ENCODE assay signal across 23 cellular contexts in genomic region chr15:72979308-72979707, GRCh38.
DNase-seq lines count a peak whose midpoint lies in the region; ATAC-seq, FAIRE-seq and TF ChIP-seq lines count a peak whose summit lies in the region.
"Had no signal": no experiment of that assay in that cellular context is flagged by ENCODE, and none has a peak within 500 bp of the region (broad histone marks: within the 10 kb centered on the region; RNA-seq: fewer than 3 reads in every experiment).

No MANE protein-coding gene starts in this region.

- no peak overlapping the region for H2BK120ac ChIP-seq in IMR-90 (ENCODE audit: low read depth, low read length)

- H3K27ac ChIP-seq in A549 (no peak overlapping the region), IMR-90 (ENCODE audit: insufficient read depth, low read length) (no peak overlapping the region), pancreas (no peak overlapping the region), gastrocnemius medialis (no peak overlapping the region)
- H3K27ac ChIP-seq: BLaER1 had no signal

- H3K4me3 ChIP-seq in A549 = no peak overlapping the region
- H3K4me3 ChIP-seq in IMR-90 (ENCODE audit: insufficient read depth, low read depth, low read length) = no peak overlapping the region
- H3K4me3 ChIP-seq in pancreas = no peak overlapping the region
- no peak overlapping the region for H3K4me3 ChIP-seq in gastrocnemius medialis
- H3K4me3 ChIP-seq: BLaER1, GM12878 had no signal

- H3K9me1 ChIP-seq in IMR-90 (ENCODE audit: insufficient read depth, low read length) = no peaks in the 10 kb centered on the region

- ATAC-seq in A549 (no peak), IMR-90 (ENCODE audit: low read depth) (no peak), pancreas (no peak), HG02840 (IDR thresholded peaks at IDR 0.05; ENCODE audit: low FRiP score, unreplicated experiment) (no peak), gastrocnemius medialis (no peak)
- ATAC-seq: GM12878 had no signal

- H3K4ac ChIP-seq in IMR-90 (ENCODE audit: low read depth, low read length) = no peak overlapping the region

- H2BK15ac ChIP-seq in IMR-90 (ENCODE audit: low read depth, low read length) = no peak overlapping the region

- no peak overlapping the region for H2AK9ac ChIP-seq in IMR-90 (replicated peaks; ENCODE audit: low read depth, low read length, poor library complexity)

- TF ChIP-seq POLR2A in A549 (IDR thresholded peaks at IDR 0.05; ENCODE audit: low read length) (no peak), IMR-90 (IDR thresholded peaks at IDR 0.05; ENCODE audit: low read depth, low read length) (no peak), gastrocnemius medialis (IDR thresholded peaks at IDR 0.05) (no peak)

- no peak overlapping the region for H2AFZ ChIP-seq in IMR-90 (replicated peaks; ENCODE audit: low read length, poor library complexity)

- H3K23ac ChIP-seq in IMR-90 (ENCODE audit: low read depth, low read length) = no peak overlapping the region

- TF ChIP-seq RAD21 in A549 (conservative IDR thresholded peaks at IDR 0.05 in 1 of 2, IDR thresholded peaks at IDR 0.05 in 1 of 2) = no peak
- TF ChIP-seq RAD21 in IMR-90 (IDR thresholded peaks at IDR 0.05; ENCODE audit: low read length) = no peak

- H3K79me1 ChIP-seq in IMR-90 (ENCODE audit: low read depth in 1 of 2, low read length in 2 of 2) = no peaks in the 10 kb centered on the region

- H3K9me3 ChIP-seq in A549 (no peaks in the 10 kb centered on the region), IMR-90 (ENCODE audit: control insufficient read depth, insufficient read depth, low read length) (peaks cover 2% of the 10 kb centered on the region; the same call in 1 of the 2 replicates), pancreas (no peaks in the 10 kb centered on the region), gastrocnemius medialis (no peaks in the 10 kb centered on the region)
- H3K9me3 ChIP-seq: BE2C, BLaER1 had no signal

- no peak overlapping the region for H4K5ac ChIP-seq in IMR-90 (ENCODE audit: low read depth, low read length)

- H2BK20ac ChIP-seq in IMR-90 (ENCODE audit: low read depth, low read length) = no peak overlapping the region

- WGBS in A549 (ENCODE audit: missing lambda C conversion rate) = 26% methylated on average over 5 of the region's 5 CpGs
- no CpG with 5 or more reads among the region's 5 CpGs for WGBS in IMR-90 (ENCODE audit: extremely low coverage in 2 of 2, insufficient read length in 1 of 2), 2 experiments
- WGBS in pancreas, 2 donors = 54 to 62% methylated on average over 5 of the region's 5 CpGs

- no TSS peak for BruUV-seq in IMR-90 (replicated peaks; lab: Mats Ljungman, UMichigan)

- H3K14ac ChIP-seq in IMR-90 (replicated peaks; ENCODE audit: low read depth, low read length) = no peak overlapping the region

- no peak overlapping the region for H3K56ac ChIP-seq in IMR-90 (ENCODE audit: extremely low read depth, insufficient read depth, low read length)

- no peak for DNase-seq in A549 (ENCODE audit: low read depth in 1 of 2, low spot score in 1 of 2)
- DNase-seq in IMR-90 = no peak
- DNase-seq in pancreas = no peak
- no peak for DNase-seq in gastrocnemius medialis
- DNase-seq: ACHN; BE2C; C1 segment of cervical spinal cord; CD4-positive, alpha-beta memory T cell; CD4-positive, CD25-positive, alpha-beta regulatory T cell; CD8-positive, alpha-beta memory T cell; COR-L47; DMS 273 treated with DMSO at 0.1 percent for 48 hours; DMS153; DMS53; DMS79; DND-41; EL; GDM1 had no signal

- H4K91ac ChIP-seq in IMR-90 (ENCODE audit: insufficient read depth, low read depth, low read length) = no peak overlapping the region

- H2AK5ac ChIP-seq in IMR-90 (ENCODE audit: low read depth, low read length) = no peak overlapping the region

- no peaks in the 10 kb centered on the region for H3K36me3 ChIP-seq in IMR-90 (ENCODE audit: control insufficient read depth, insufficient read depth, low read length)
- no peaks in the 10 kb centered on the region for H3K36me3 ChIP-seq in pancreas
- H3K36me3 ChIP-seq in gastrocnemius medialis = no peaks in the 10 kb centered on the region
- H3K36me3 ChIP-seq: BE2C, BLaER1 had no signal

- H3K4me1 ChIP-seq in A549 (no peaks in the 10 kb centered on the region), IMR-90 (ENCODE audit: control insufficient read depth, insufficient read depth, low read length) (peaks cover 3% of the 10 kb centered on the region; the same call in 1 of the 2 replicates), pancreas (no peaks in the 10 kb centered on the region), gastrocnemius medialis (no peaks in the 10 kb centered on the region)
- H3K4me1 ChIP-seq: BE2C, BLaER1 had no signal

- TF ChIP-seq CTCF in A549 (IDR thresholded peaks at IDR 0.05) = no peak
- TF ChIP-seq CTCF in IMR-90 (conservative IDR thresholded peaks at IDR 0.05; ENCODE audit: low read depth, low read length) = no peak
- no peak for TF ChIP-seq CTCF in pancreas (IDR thresholded peaks at IDR 0.05)
- no peak for TF ChIP-seq CTCF in gastrocnemius medialis (IDR thresholded peaks at IDR 0.05 in 4 of 5, conservative IDR thresholded peaks at IDR 0.05 in 1 of 5)

- no peak overlapping the region for H2BK5ac ChIP-seq in IMR-90 (ENCODE audit: low read depth, low read length, poor library complexity, severe bottlenecking)

- no peak overlapping the region for H3K4me2 ChIP-seq in A549
- H3K4me2 ChIP-seq in IMR-90 (ENCODE audit: low read depth, low read length) = no peak overlapping the region
- H3K4me2 ChIP-seq: BLaER1 had no signal

- H3K27me3 ChIP-seq in IMR-90 (ENCODE audit: control insufficient read depth, insufficient read depth, low read length) = peaks cover 7% of the 10 kb centered on the region
- no peaks in the 10 kb centered on the region for H3K27me3 ChIP-seq in pancreas
- H3K27me3 ChIP-seq in gastrocnemius medialis = no peaks in the 10 kb centered on the region
- H3K27me3 ChIP-seq: BLaER1 had no signal

- intact Hi-C loops in IMR-90 (cut with micrococcal nuclease) = no loop called here
- intact Hi-C loops in pancreas (cut with DNase I) = no loop called here
- intact Hi-C loops in gastrocnemius medialis (cut with DNase I; ENCODE audit: low total_unique reads) = loop anchor here (10.0 kb wide), 1 partner anchor 105 kb away; no protein-coding TSS in a partner anchor

- H3K9ac ChIP-seq in IMR-90 (ENCODE audit: low read depth, low read length) = no peak overlapping the region
- H3K9ac ChIP-seq: BLaER1 had no signal

- POLR2A ChIA-PET in A549 (lab: Yijun Ruan, JAX) (no interaction called here), IMR-90 (lab: Charles Lee; ENCODE audit: unreplicated experiment) (interaction anchor here (1.7 kb wide), 1 partner anchor 8 kb away, joined by 5 read pairs; no protein-coding TSS in a partner anchor)

- CTCF ChIA-PET in A549 (lab: Yijun Ruan, JAX) = no interaction called here
- CTCF ChIA-PET in IMR-90 (lab: Yijun Ruan, JAX) = interaction anchor here (0.7 kb wide), 1 partner anchor 12 kb away, joined by 4 read pairs; no protein-coding TSS in a partner anchor

- H4K8ac ChIP-seq in IMR-90 (ENCODE audit: low read depth in 2 of 2, low read length in 2 of 2) = no peak overlapping the region

- FAIRE-seq in A549 (lab: Jason Lieb, UNC) (no peak), pancreas (lab: Jason Lieb, UNC) (peak; percentile 57)
- FAIRE-seq: GM12878, GM12892, GM18507 had no signal

- in situ Hi-C loops in IMR-90 (cut with MboI; ENCODE audit: low sequenced_read_pairs) = no loop called here
- in situ Hi-C loops in gastrocnemius medialis (cut with MboI; ENCODE audit: low sequenced_read_pairs in 4 of 4) = no loop called here

- H3K18ac ChIP-seq in IMR-90 (ENCODE audit: low read depth, low read length) = no peak overlapping the region

- no peak for TF ChIP-seq EP300 in A549 (IDR thresholded peaks at IDR 0.05)

- dilution Hi-C loops in IMR-90 (cut with HindIII; ENCODE audit: low sequenced_read_pairs, unreplicated experiment) = no loop called here

- no peaks in the 10 kb centered on the region for H4K20me1 ChIP-seq in IMR-90 (ENCODE audit: insufficient read depth, low read length)
- H4K20me1 ChIP-seq: BLaER1 had no signal

TF ChIP-seq in A549, 52 proteins besides CTCF, POLR2A, EP300 and RAD21:
- TF ChIP-seq MAFK (IDR thresholded peaks at IDR 0.05; ENCODE audit: partially characterized antibody) (peak; percentile 53), CEBPB (IDR thresholded peaks at IDR 0.05) (no peak), CBX8 (IDR thresholded peaks at IDR 0.05) (no peak), MYC (IDR thresholded peaks at IDR 0.05; ENCODE audit: borderline replicate concordance, low read length) (no peak), HOXA7 (CRISPR knock-in tag; IDR thresholded peaks at IDR 0.05) (no peak), NR3C1 (IDR thresholded peaks at IDR 0.05) (no peak)

TF ChIP-seq in IMR-90, 13 proteins besides CTCF, POLR2A, EP300 and RAD21:
- no peak for TF ChIP-seq MXI1 (IDR thresholded peaks at IDR 0.05; ENCODE audit: borderline replicate concordance, low read depth, low read length)
- peak; percentile 16; the same call in 1 of the 2 replicates for TF ChIP-seq MAFK (IDR thresholded peaks at IDR 0.05; ENCODE audit: low read depth, low read length)
TF ChIP-seq in IMR-90: peak in this region for 1.
